ENCODE assay signal across 1 cellular context in genomic region chr16:58730724-58731370, GRCh38.
TF ChIP-seq lines count a peak whose summit lies in the region.

No MANE protein-coding gene starts in this region.

TF ChIP-seq in liver, 16 proteins besides CTCF, POLR2A, EP300 and RAD21 (continued from another document):
- peak; percentile 85 for TF ChIP-seq FOXA2 (IDR thresholded peaks at IDR 0.05)
- TF ChIP-seq, protein P1, sequence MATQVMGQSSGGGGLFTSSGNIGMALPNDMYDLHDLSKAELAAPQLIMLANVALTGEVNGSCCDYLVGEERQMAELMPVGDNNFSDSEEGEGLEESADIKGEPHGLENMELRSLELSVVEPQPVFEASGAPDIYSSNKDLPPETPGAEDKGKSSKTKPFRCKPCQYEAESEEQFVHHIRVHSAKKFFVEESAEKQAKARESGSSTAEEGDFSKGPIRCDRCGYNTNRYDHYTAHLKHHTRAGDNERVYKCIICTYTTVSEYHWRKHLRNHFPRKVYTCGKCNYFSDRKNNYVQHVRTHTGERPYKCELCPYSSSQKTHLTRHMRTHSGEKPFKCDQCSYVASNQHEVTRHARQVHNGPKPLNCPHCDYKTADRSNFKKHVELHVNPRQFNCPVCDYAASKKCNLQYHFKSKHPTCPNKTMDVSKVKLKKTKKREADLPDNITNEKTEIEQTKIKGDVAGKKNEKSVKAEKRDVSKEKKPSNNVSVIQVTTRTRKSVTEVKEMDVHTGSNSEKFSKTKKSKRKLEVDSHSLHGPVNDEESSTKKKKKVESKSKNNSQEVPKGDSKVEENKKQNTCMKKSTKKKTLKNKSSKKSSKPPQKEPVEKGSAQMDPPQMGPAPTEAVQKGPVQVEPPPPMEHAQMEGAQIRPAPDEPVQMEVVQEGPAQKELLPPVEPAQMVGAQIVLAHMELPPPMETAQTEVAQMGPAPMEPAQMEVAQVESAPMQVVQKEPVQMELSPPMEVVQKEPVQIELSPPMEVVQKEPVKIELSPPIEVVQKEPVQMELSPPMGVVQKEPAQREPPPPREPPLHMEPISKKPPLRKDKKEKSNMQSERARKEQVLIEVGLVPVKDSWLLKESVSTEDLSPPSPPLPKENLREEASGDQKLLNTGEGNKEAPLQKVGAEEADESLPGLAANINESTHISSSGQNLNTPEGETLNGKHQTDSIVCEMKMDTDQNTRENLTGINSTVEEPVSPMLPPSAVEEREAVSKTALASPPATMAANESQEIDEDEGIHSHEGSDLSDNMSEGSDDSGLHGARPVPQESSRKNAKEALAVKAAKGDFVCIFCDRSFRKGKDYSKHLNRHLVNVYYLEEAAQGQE (IDR thresholded peaks at IDR 0.05): peak; percentile 65
- TF ChIP-seq JUND (IDR thresholded peaks at IDR 0.05): peak in 1 of 2 donors; percentile 72
- TF ChIP-seq YY1 (IDR thresholded peaks at IDR 0.05): peak; percentile 62
- TF ChIP-seq NR2F2 (IDR thresholded peaks at IDR 0.05): peak; percentile 45
- TF ChIP-seq, protein P2, sequence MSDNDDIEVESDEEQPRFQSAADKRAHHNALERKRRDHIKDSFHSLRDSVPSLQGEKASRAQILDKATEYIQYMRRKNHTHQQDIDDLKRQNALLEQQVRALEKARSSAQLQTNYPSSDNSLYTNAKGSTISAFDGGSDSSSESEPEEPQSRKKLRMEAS (IDR thresholded peaks at IDR 0.05): peak; percentile 43
- TF ChIP-seq EGR1 (IDR thresholded peaks at IDR 0.05; ENCODE audit: low read depth in 2 of 2): no peak
- TF ChIP-seq SP1 (IDR thresholded peaks at IDR 0.05): peak; percentile 18
- TF ChIP-seq ZBTB33 (IDR thresholded peaks at IDR 0.05): peak; percentile 54
- no peak for TF ChIP-seq TAF1 (conservative IDR thresholded peaks at IDR 0.05)
